ENCODE assay signal across 1 cellular context in genomic region chr12:47757840-47758583, GRCh38.
TF ChIP-seq lines count a peak whose summit lies in the region.

No MANE protein-coding gene starts in this region.

TF ChIP-seq in GM23338, 12 proteins besides CTCF, POLR2A, EP300 and RAD21 (continued from another document):
- TF ChIP-seq REST (IDR thresholded peaks at IDR 0.05; ENCODE audit: unreplicated experiment) (no peak), STAT1 (IDR thresholded peaks at IDR 0.05; ENCODE audit: unreplicated experiment) (no peak)
